23 cellular contexts compared by ENCODE assay signal in genomic region chr17:81176656-81177055, GRCh38. TPM values are rescaled to one million over a fixed set of nuclear protein-coding genes. Genes with fewer than 3 reads are reported as not detected.
"Had no signal": no experiment of that assay in that cellular context is flagged by ENCODE, and none has a peak within 500 bp of the region (broad histone marks: within the 10 kb centered on the region; RNA-seq: fewer than 3 reads in every experiment).

No MANE protein-coding gene starts in this region.

- H3K36me3 ChIP-seq: colonic mucosa, esophagus squamous epithelium, thyroid gland had no signal

- H3K27ac ChIP-seq: colonic mucosa, esophagus squamous epithelium, foreskin keratinocyte, thyroid gland, WERI-Rb-1 had no signal

- H3K36me3 Mint-ChIP-seq: activated CD4-positive, alpha-beta memory T cell treated with anti-CD3 and anti-CD28 coated beads for 36 hours; activated CD8-positive, alpha-beta memory T cell treated with anti-CD3 and anti-CD28 coated beads, Interleukin-2, amount 10 ng/mL, durations not matched to agents 7 days and 5 days had no signal

- H3K4me1 Mint-ChIP-seq: activated CD8-positive, alpha-beta memory T cell treated with anti-CD3 and anti-CD28 coated beads, Interleukin-2, amount 10 ng/mL, durations not matched to agents 7 days and 5 days; stimulated activated memory B cell treated with anti-CD40 and anti-IgM and Interleukin-4, amounts not matched to agents 10 μg/mL and 1 μg/mL and 100 μg/mL, for 72 hours had no signal

- H3K27me3 Mint-ChIP-seq: activated CD4-positive, alpha-beta memory T cell treated with anti-CD3 and anti-CD28 coated beads for 36 hours; stimulated activated memory B cell treated with anti-CD40 and anti-IgM and Interleukin-4, amounts not matched to agents 10 μg/mL and 1 μg/mL and 100 μg/mL, for 72 hours had no signal

- DNase-seq: activated CD4-positive, alpha-beta memory T cell treated with anti-CD3 and anti-CD28 coated beads for 36 hours; activated CD8-positive, alpha-beta memory T cell treated with anti-CD3 and anti-CD28 coated beads, Interleukin-2, amount 10 ng/mL, durations not matched to agents 7 days and 5 days; activated effector memory CD4-positive, alpha-beta T cell treated with Interleukin-2 at 50 U/mL for 16 hours; activated naive CD4-positive, alpha-beta T cell treated with anti-CD3 and anti-CD28 coated beads, Interleukin-2, amount 50 U/mL, for 16 hours; activated T-cell treated with anti-CD3 and anti-CD28 coated beads, Interleukin-2, amount 50 U/mL, for 1 hour; caudate nucleus; colonic mucosa; esophagus squamous epithelium; foreskin keratinocyte; glutamatergic neuron; hypothalamus; T-helper 1 cell; thyroid gland; WERI-Rb-1 had no signal

- H3K9me3 ChIP-seq: colonic mucosa, thyroid gland had no signal

- H3K4me3 ChIP-seq: colonic mucosa, esophagus squamous epithelium, thyroid gland had no signal

- H3K27me3 ChIP-seq: colonic mucosa, thyroid gland had no signal

- ATAC-seq: activated CD8-positive, alpha-beta memory T cell treated with anti-CD3 and anti-CD28 coated beads, Interleukin-2, amount 10 ng/mL, durations not matched to agents 7 days and 5 days; foreskin keratinocyte; sciatic nerve; stimulated activated memory B cell treated with anti-CD40 and anti-IgM and Interleukin-4, amounts not matched to agents 10 μg/mL and 1 μg/mL and 100 μg/mL, for 72 hours had no signal

- H3K4me1 ChIP-seq: colonic mucosa, esophagus squamous epithelium, foreskin keratinocyte, thyroid gland had no signal

- H3K4me3 Mint-ChIP-seq: activated CD4-positive, alpha-beta memory T cell treated with anti-CD3 and anti-CD28 coated beads for 36 hours; activated CD8-positive, alpha-beta memory T cell treated with anti-CD3 and anti-CD28 coated beads, Interleukin-2, amount 10 ng/mL, durations not matched to agents 7 days and 5 days; nephron; stimulated activated memory B cell treated with anti-CD40 and anti-IgM and Interleukin-4, amounts not matched to agents 10 μg/mL and 1 μg/mL and 100 μg/mL, for 72 hours had no signal

- H3K27ac Mint-ChIP-seq: activated CD4-positive, alpha-beta memory T cell treated with anti-CD3 and anti-CD28 coated beads for 36 hours; activated CD8-positive, alpha-beta memory T cell treated with anti-CD3 and anti-CD28 coated beads, Interleukin-2, amount 10 ng/mL, durations not matched to agents 7 days and 5 days; nephron; stimulated activated memory B cell treated with anti-CD40 and anti-IgM and Interleukin-4, amounts not matched to agents 10 μg/mL and 1 μg/mL and 100 μg/mL, for 72 hours had no signal

RNA-seq across cellular contexts. Expression of gene PVALEF, which starts 11.3 kb away (rescaled TPM):
- total RNA-seq: activated CD4-positive, alpha-beta memory T cell treated with anti-CD3 and anti-CD28 coated beads for 36 hours; activated CD8-positive, alpha-beta memory T cell treated with anti-CD3 and anti-CD28 coated beads, Interleukin-2, amount 10 ng/mL, durations not matched to agents 7 days and 5 days; colonic mucosa; esophagus squamous epithelium; foreskin keratinocyte; kidney epithelial cell; liver; mesenteric fat pad; omental fat pad; pulmonary artery endothelial cell; sciatic nerve; thyroid gland had no signal
- polyA plus RNA-seq: adipose tissue, foreskin keratinocyte, liver had no signal
